In genomic region chr3:26280517-26280916, GRCh38 we compare ENCODE assay signal across 1 cellular context.
TF ChIP-seq lines count a peak whose summit lies in the region.

No MANE protein-coding gene starts in this region.

TF ChIP-seq in GM23338, 12 proteins besides CTCF, POLR2A, EP300 and RAD21 (continued from another document):
- TF ChIP-seq ZNF462 (CRISPR knock-in tag; IDR thresholded peaks at IDR 0.05) (no peak), ZNF331 (CRISPR knock-in tag; IDR thresholded peaks at IDR 0.05; ENCODE audit: low read depth) (no peak), JUNB (IDR thresholded peaks at IDR 0.05; ENCODE audit: unreplicated experiment) (no peak)
